ENCODE assay signal across 24 cellular contexts in genomic region chr5:180608572-180609310, GRCh38. TPM values are rescaled to one million over a fixed set of nuclear protein-coding genes. Genes with fewer than 3 reads are reported as not detected.
DNase-seq lines count a peak whose midpoint lies in the region; ATAC-seq, FAIRE-seq and TF ChIP-seq lines count a peak whose summit lies in the region.
"Had no signal": no experiment of that assay in that cellular context is flagged by ENCODE, and none has a peak within 500 bp of the region (broad histone marks: within the 10 kb centered on the region; RNA-seq: fewer than 3 reads in every experiment).

No MANE protein-coding gene starts in this region.

- no peaks in the 10 kb centered on the region for H3K36me3 ChIP-seq in cardiac muscle cell
- no peaks in the 10 kb centered on the region for H3K36me3 ChIP-seq in right atrium auricular region
- no peaks in the 10 kb centered on the region for H3K36me3 ChIP-seq in H7 (replicated peaks; ENCODE audit: control insufficient read depth, insufficient read depth, low read length)
- H3K36me3 ChIP-seq in H1 (ENCODE audit: control insufficient read depth in 2 of 4, insufficient read depth in 4 of 4, low read length in 3 of 4), result no peaks in the 10 kb centered on the region
- peaks cover 2 to 30% of the 10 kb centered on the region in 2 donors for H3K36me3 ChIP-seq in neuronal stem cell (replicated peaks in 1 of 2; ENCODE audit: control insufficient read depth in 2 of 2, insufficient read depth in 2 of 2, low read length in 2 of 2)

- H2AK5ac ChIP-seq in H1 (ENCODE audit: low read depth, low read length) (no peak overlapping the region), neuronal stem cell (ENCODE audit: low read depth, low read length) (no peak overlapping the region)

- no peak overlapping the region for H2BK12ac ChIP-seq in H1 (ENCODE audit: low read depth, low read length)
- no peak overlapping the region for H2BK12ac ChIP-seq in neuronal stem cell (ENCODE audit: low read length)

- H4K8ac ChIP-seq in H1 (ENCODE audit: extremely low read depth, insufficient read depth, low read length), result peak overlapping the region; percentile 83
- H4K8ac ChIP-seq in neuronal stem cell (ENCODE audit: low read depth, low read length), result no peak overlapping the region

- TF ChIP-seq CTCF in cardiac muscle cell (IDR thresholded peaks at IDR 0.05; ENCODE audit: low read depth, low read length), result no peak
- no peak for TF ChIP-seq CTCF in right atrium auricular region (IDR thresholded peaks at IDR 0.05)
- TF ChIP-seq CTCF in H1 (IDR thresholded peaks at IDR 0.05; ENCODE audit: control extremely low read depth in 1 of 3, insufficient read depth in 1 of 3, low read depth in 1 of 3, low read length in 3 of 3), result no peak

- H3K27me3 ChIP-seq in cardiac muscle cell, result no peaks in the 10 kb centered on the region
- H3K27me3 ChIP-seq in right atrium auricular region, result no peaks in the 10 kb centered on the region
- no peaks in the 10 kb centered on the region for H3K27me3 ChIP-seq in H7 (ENCODE audit: control insufficient read depth, insufficient read depth, low read length)
- no peaks in the 10 kb centered on the region for H3K27me3 ChIP-seq in H1 (replicated peaks in 1 of 4; ENCODE audit: control insufficient read depth in 3 of 4, extremely low read depth in 1 of 4, insufficient read depth in 3 of 4, low read length in 3 of 4)
- H3K27me3 ChIP-seq in neuronal stem cell (ENCODE audit: control insufficient read depth in 3 of 3, insufficient read depth in 3 of 3, low read depth in 1 of 3, low read length in 3 of 3), result no peaks in the 10 kb centered on the region

- no peak for DNase-seq in cardiac muscle cell (ENCODE audit: low read depth in 1 of 2, low spot score in 1 of 2)
- no peak for DNase-seq in right atrium auricular region (ENCODE audit: low spot score)
- peak; percentile 48 for DNase-seq in H7
- no peak for DNase-seq in H1 (ENCODE audit: low read depth in 1 of 2, low spot score in 2 of 2)
- DNase-seq in neuronal stem cell (ENCODE audit: low spot score), result no peak
- no peak for DNase-seq in NCI-H510A (lab: John Stamatoyannopoulos, UW)
- no peak for DNase-seq in activated T-cell treated with anti-CD3 and anti-CD28 coated beads, Interleukin-2, amount 50 U/mL, for 4 hours
- DNase-seq: EL, GF-D8, Karpas-422, NCI-H1694, NCI-H2081, NCI-H2171, NCI-H345, NCI-H524 treated with DMSO at 0.1 percent for 48 hours, SHP77 treated with DMSO at 0.1 percent for 48 hours, SK-N-SH had no signal

- H3K27me3 Mint-ChIP-seq in activated T-cell treated with anti-CD3 and anti-CD28 coated beads, Interleukin-2, amount 50 U/mL, for 4 hours (ENCODE audit: low read depth), result no peaks in the 10 kb centered on the region

- no peak for ATAC-seq in activated T-cell treated with anti-CD3 and anti-CD28 coated beads, Interleukin-2, amount 50 U/mL, for 4 hours
- ATAC-seq in GM18520 (IDR thresholded peaks at IDR 0.05; ENCODE audit: unreplicated experiment), result no peak
- ATAC-seq: HCT116 had no signal

- H4K91ac ChIP-seq in H1 (replicated peaks; ENCODE audit: insufficient read length, low read length), result no peak overlapping the region
- no peak overlapping the region for H4K91ac ChIP-seq in neuronal stem cell (ENCODE audit: low read depth, low read length, poor library complexity)

- H2BK15ac ChIP-seq in H1 (ENCODE audit: low read length) (no peak overlapping the region), neuronal stem cell (ENCODE audit: low read length) (no peak overlapping the region)

- no peak for TF ChIP-seq POLR2A in H1 (IDR thresholded peaks at IDR 0.05; ENCODE audit: control extremely low read depth in 1 of 2, low read depth in 2 of 2, low read length in 2 of 2)

- H3K23ac ChIP-seq in H1 (ENCODE audit: insufficient read length), result no peak overlapping the region
- H3K23ac ChIP-seq in neuronal stem cell (ENCODE audit: low read depth, low read length, poor library complexity), result no peak overlapping the region

- no peaks in the 10 kb centered on the region for H3K9me3 Mint-ChIP-seq in activated T-cell treated with anti-CD3 and anti-CD28 coated beads, Interleukin-2, amount 50 U/mL, for 4 hours
- H3K9me3 Mint-ChIP-seq: IgD-negative memory B cell had no signal

- H2BK5ac ChIP-seq in H1 (ENCODE audit: low read depth, low read length) (0 out of 2 replicates have a peak overlapping the region, but pooled peaks have one; percentile 16), neuronal stem cell (ENCODE audit: low read length) (peak overlapping the region; percentile 11)

- CTCF ChIA-PET in H1 (lab: Charles Lee; ENCODE audit: partially characterized antibody), result interaction anchor here (0.8 to 7.4 kb wide), 4 partner anchors 12 to 90 kb away, joined by 3 to 52 read pairs (median 3); no protein-coding TSS in a partner anchor

- H2BK120ac ChIP-seq in H1 (replicated peaks; ENCODE audit: low read depth, low read length) (no peak overlapping the region), neuronal stem cell (ENCODE audit: low read depth, low read length) (no peak overlapping the region)

- H3K9me3 ChIP-seq in cardiac muscle cell (ENCODE audit: low read depth) (no peaks in the 10 kb centered on the region), right atrium auricular region (no peaks in the 10 kb centered on the region), H1 (ENCODE audit: insufficient read depth in 2 of 2, low read depth in 1 of 2, low read length in 1 of 2) (no peaks in the 10 kb centered on the region), neuronal stem cell (replicated peaks in 1 of 2; ENCODE audit: control insufficient read depth in 2 of 2, insufficient read depth in 1 of 2, low read depth in 1 of 2, low read length in 2 of 2) (peaks cover 0 to 2% of the 10 kb centered on the region in 2 donors)
- H3K9me3 ChIP-seq: SK-N-SH had no signal

- H3K4ac ChIP-seq in H1 (replicated peaks; ENCODE audit: insufficient read length, low read depth, low read length), result no peak overlapping the region
- no peak overlapping the region for H3K4ac ChIP-seq in neuronal stem cell (ENCODE audit: low read length)

- H3K56ac ChIP-seq in H1 (replicated peaks; ENCODE audit: insufficient read length, low read depth, low read length), result no peak overlapping the region

- no peak overlapping the region for H2BK20ac ChIP-seq in H1 (ENCODE audit: low read length)

- H3K4me1 Mint-ChIP-seq in activated T-cell treated with anti-CD3 and anti-CD28 coated beads, Interleukin-2, amount 50 U/mL, for 4 hours (ENCODE audit: low read depth), result no peaks in the 10 kb centered on the region

- no peak for FAIRE-seq in H1 (lab: Jason Lieb, UNC)
- FAIRE-seq: HTR-8/SVneo had no signal

- no peak overlapping the region for H4K5ac ChIP-seq in H1 (ENCODE audit: insufficient read length, low read depth, low read length)

- H3K79me1 ChIP-seq in H1 (ENCODE audit: low read depth, low read length) (no peaks in the 10 kb centered on the region), neuronal stem cell (ENCODE audit: low read depth, low read length) (peaks cover 2% of the 10 kb centered on the region)

- H3K18ac ChIP-seq in H1 (ENCODE audit: extremely low read depth, low read length), result no peak overlapping the region
- peak overlapping the region; percentile 38 for H3K18ac ChIP-seq in neuronal stem cell (ENCODE audit: low read length)

- no peak overlapping the region for H3K4me3 ChIP-seq in cardiac muscle cell
- no peak overlapping the region for H3K4me3 ChIP-seq in right atrium auricular region
- no peak overlapping the region for H3K4me3 ChIP-seq in H7 (ENCODE audit: insufficient read depth, low read depth, low read length)
- H3K4me3 ChIP-seq in H1 (ENCODE audit: extremely low read depth in 1 of 4, insufficient read depth in 2 of 4, low read depth in 3 of 4, low read length in 4 of 4), result no peak overlapping the region
- H3K4me3 ChIP-seq in neuronal stem cell (ENCODE audit: low read length in 2 of 2), result no peak overlapping the region

- no peaks in the 10 kb centered on the region for H3K36me3 Mint-ChIP-seq in activated T-cell treated with anti-CD3 and anti-CD28 coated beads, Interleukin-2, amount 50 U/mL, for 4 hours (ENCODE audit: insufficient read depth)
- H3K36me3 Mint-ChIP-seq: IgD-negative memory B cell had no signal

- H3K4me2 ChIP-seq in H1 (ENCODE audit: insufficient read depth in 1 of 2, low read depth in 2 of 2, low read length in 2 of 2), result no peak overlapping the region
- no peak overlapping the region for H3K4me2 ChIP-seq in neuronal stem cell (ENCODE audit: insufficient read depth, low read length, poor library complexity, severe bottlenecking)
- H3K4me2 ChIP-seq: SK-N-SH had no signal

- no peak overlapping the region for H3K4me3 Mint-ChIP-seq in activated T-cell treated with anti-CD3 and anti-CD28 coated beads, Interleukin-2, amount 50 U/mL, for 4 hours
- H3K4me3 Mint-ChIP-seq: IgD-negative memory B cell had no signal

- no peak for TF ChIP-seq EP300 in H1 (IDR thresholded peaks at IDR 0.05; ENCODE audit: borderline replicate concordance in 1 of 2, low read depth in 2 of 2, low read length in 2 of 2)

- H3K9ac ChIP-seq in H1 (replicated peaks in 1 of 4; ENCODE audit: extremely low read depth in 1 of 4, low read depth in 3 of 4, low read length in 3 of 4), result no peak overlapping the region
- H3K9ac ChIP-seq in neuronal stem cell (ENCODE audit: low read depth, low read length, poor library complexity), result no peak overlapping the region
- H3K9ac ChIP-seq: SK-N-SH had no signal

- POLR2A ChIA-PET in H1 (lab: Charles Lee; ENCODE audit: partially characterized antibody), result interaction anchor here (1.0 kb wide), 1 partner anchor 13 kb away, joined by 3 read pairs; no protein-coding TSS in a partner anchor

- WGBS in H1 (ENCODE audit: extremely low coverage in 1 of 2, insufficient coverage in 1 of 2, insufficient read length in 1 of 2, insufficient replicate concordance in 2 of 2, low coverage in 1 of 2, low lambda C conversion rate in 2 of 2, missing lambda C conversion rate in 1 of 2), 2 experiments, result 93% methylated on average over 25 of the region's 26 CpGs; no CpG with 5 or more reads in 1 of the 2 experiments
- no CpG with 5 or more reads among the region's 26 CpGs for WGBS in neuronal stem cell (ENCODE audit: extremely low coverage in 2 of 2, insufficient read length in 2 of 2, insufficient replicate concordance in 1 of 2), 2 donors

- no peak for TF ChIP-seq RAD21 in H1 (IDR thresholded peaks at IDR 0.05 in 1 of 2, conservative IDR thresholded peaks at IDR 0.05 in 1 of 2; ENCODE audit: low read depth in 2 of 2, low read length in 2 of 2)

- no peaks in the 10 kb centered on the region for H3K23me2 ChIP-seq in H1 (ENCODE audit: low read depth, low read length)

- H3K4me1 ChIP-seq in cardiac muscle cell (ENCODE audit: low read depth), result peaks cover 12% of the 10 kb centered on the region
- H3K4me1 ChIP-seq in right atrium auricular region, result no peaks in the 10 kb centered on the region
- H3K4me1 ChIP-seq in H1 (replicated peaks in 1 of 4; ENCODE audit: control insufficient read depth in 3 of 4, insufficient read depth in 4 of 4, low read length in 3 of 4), result no peaks in the 10 kb centered on the region; a peak in 2 of 7 replicates
- no peaks in the 10 kb centered on the region for H3K4me1 ChIP-seq in neuronal stem cell (ENCODE audit: control insufficient read depth in 2 of 2, insufficient read depth in 1 of 2, low read depth in 1 of 2, low read length in 2 of 2)

- H3K14ac ChIP-seq in H1 (ENCODE audit: insufficient read length) (no peak overlapping the region), neuronal stem cell (ENCODE audit: low read length) (peak overlapping the region; percentile 71)

- no peaks in the 10 kb centered on the region for H3K79me2 ChIP-seq in H1 (ENCODE audit: control insufficient read depth in 1 of 2, insufficient read depth in 2 of 2, low read length in 2 of 2)

- no peak overlapping the region for H2AFZ ChIP-seq in H1 (ENCODE audit: low read length)
- no peak overlapping the region for H2AFZ ChIP-seq in neuronal stem cell (ENCODE audit: low read length)

- peak overlapping the region; percentile 83 for H3K27ac ChIP-seq in cardiac muscle cell
- H3K27ac ChIP-seq in right atrium auricular region, result no peak overlapping the region
- no peak overlapping the region for H3K27ac ChIP-seq in H1 (ENCODE audit: low read depth, low read length)
- H3K27ac ChIP-seq in neuronal stem cell (replicated peaks; ENCODE audit: low read length), result no peak overlapping the region
- H3K27ac ChIP-seq: C4-2B had no signal

- peaks cover 0 to 1% of the 10 kb centered on the region in 2 experiments for H4K20me1 ChIP-seq in H1 (replicated peaks in 1 of 2; ENCODE audit: control insufficient read depth in 1 of 2, insufficient read depth in 2 of 2, low read length in 2 of 2)

RNA-seq across cellular contexts. Expression of gene SCGB3A1, which starts 17.4 kb away (rescaled TPM):
- total RNA-seq in cardiac muscle cell (not detected in 2 replicates), right atrium auricular region (not detected)
- polyA plus RNA-seq in cardiac muscle cell (0.56 TPM in 1 of 2 replicates, not detected in the other), H1 (2011; rRNA removed) (0.20 TPM in 1 of 2 replicates, not detected in the other)
- not detected in 2 replicates for total RNA-seq in H7 (2014; rRNA removed; shearing (Covaris generic))
- total RNA-seq in H1 (2021; fragmentation: NEBNext Ultra II Directional; extraction: Animal tissue kit (Norgen Biotek cat#: 25700)), result not detected in 2 replicates
- polyA plus RNA-seq in H1 (2011; cell fraction: cytosol; rRNA removed), result not detected
- 0.31 TPM for polyA plus RNA-seq in H1 (2011; cell fraction: nucleus; rRNA removed)
- not detected in 4 replicates for polyA plus RNA-seq in H1 (2012, experiment 1 of 2)
- polyA plus RNA-seq in H1 (2012, experiment 2 of 2), result not detected
- polyA plus RNA-seq in H1 (2013, experiment 1 of 2), result 0.18 TPM
- polyA plus RNA-seq in H1 (2013, experiment 2 of 2), result 0.24 TPM
- polyA minus RNA-seq in H1 (2011; rRNA and poly(A)+ RNA removed), result not detected in 2 replicates
- polyA minus RNA-seq in H1 (2011; cell fraction: cytosol; rRNA and poly(A)+ RNA removed), result not detected
- polyA minus RNA-seq in H1 (2011; cell fraction: nucleus; rRNA and poly(A)+ RNA removed), result not detected
- 0.75 TPM for polyA plus RNA-seq in neuronal stem cell (2013, experiment 1 of 2)
- 0.66 TPM for polyA plus RNA-seq in neuronal stem cell (2013, experiment 2 of 2)
- under 1 TPM in 1 of 3 donors, not detected in 2; 0.55 TPM for total RNA-seq in activated T-cell treated with anti-CD3 and anti-CD28 coated beads, Interleukin-2, amount 50 U/mL, for 4 hours
- total RNA-seq: A172, M059J had no signal
- polyA plus RNA-seq: IgD-negative memory B cell, SK-N-SH had no signal

RNA-seq across cellular contexts. Expression of gene FLT4, which starts 40.7 kb away (rescaled TPM):
- total RNA-seq in cardiac muscle cell (5.3 and 9.0 TPM in 2 replicates), right atrium auricular region (1 to 10 TPM; 2.0 to 4.2 TPM)
- polyA plus RNA-seq in cardiac muscle cell (3.5 and 3.9 TPM in 2 replicates), H1 (2011; rRNA removed) (6.5 and 8.5 TPM in 2 replicates)
- total RNA-seq in H7 (2014; rRNA removed; shearing (Covaris generic)), result 7.2 and 13.8 TPM in 2 replicates
- 7.7 TPM in 2 replicates for total RNA-seq in H1 (2021; fragmentation: NEBNext Ultra II Directional; extraction: Animal tissue kit (Norgen Biotek cat#: 25700))
- polyA plus RNA-seq in H1 (2011; cell fraction: cytosol; rRNA removed), result 8.5 TPM
- 32.2 TPM for polyA plus RNA-seq in H1 (2011; cell fraction: nucleus; rRNA removed)
- polyA plus RNA-seq in H1 (2012, experiment 1 of 2), result 6.1 to 9.2 TPM (median 6.8 TPM) in 4 replicates
- polyA plus RNA-seq in H1 (2012, experiment 2 of 2), result 6.1 TPM
- polyA plus RNA-seq in H1 (2013, experiment 1 of 2), result 7.0 TPM
- 7.1 TPM for polyA plus RNA-seq in H1 (2013, experiment 2 of 2)
- 7.1 and 11.7 TPM in 2 replicates for polyA minus RNA-seq in H1 (2011; rRNA and poly(A)+ RNA removed)
- polyA minus RNA-seq in H1 (2011; cell fraction: cytosol; rRNA and poly(A)+ RNA removed), result 8.1 TPM
- 14.3 TPM for polyA minus RNA-seq in H1 (2011; cell fraction: nucleus; rRNA and poly(A)+ RNA removed)
- 5.4 TPM for polyA plus RNA-seq in neuronal stem cell (2013, experiment 1 of 2)
- polyA plus RNA-seq in neuronal stem cell (2013, experiment 2 of 2), result 5.5 TPM
- 1 to 10 TPM; 1.2 to 1.8 (median 1.6) TPM for total RNA-seq in activated T-cell treated with anti-CD3 and anti-CD28 coated beads, Interleukin-2, amount 50 U/mL, for 4 hours
- total RNA-seq: M059J had no signal
